ENCODE assay signal across 14 cellular contexts in the genomic region with DNA sequence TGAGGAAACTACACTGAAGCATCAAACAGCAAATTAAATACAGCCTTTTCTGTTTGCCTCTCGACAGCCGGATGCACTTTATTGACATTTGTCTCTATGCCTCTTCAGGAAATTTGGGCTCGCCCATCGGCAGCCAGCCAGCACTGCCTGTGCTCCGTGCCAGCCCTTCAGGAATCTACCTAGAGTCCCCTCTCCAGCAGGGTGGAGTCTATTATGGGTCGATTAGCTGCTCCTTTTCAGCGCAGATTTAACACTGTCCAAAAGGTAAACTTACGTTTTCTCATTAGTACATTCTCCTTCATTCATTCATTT.
DNase-seq lines count a peak whose midpoint lies in the region; ATAC-seq and TF ChIP-seq lines count a peak whose summit lies in the region.
"Had no signal": no experiment of that assay in that cellular context is flagged by ENCODE, and none has a peak within 500 bp of the region (broad histone marks: within the 10 kb centered on the region; RNA-seq: fewer than 3 reads in every experiment).

No MANE protein-coding gene starts in this region.

- no peak overlapping the region for H3K4me3 ChIP-seq in MG63
- H3K4me3 ChIP-seq in RWPE2 (ENCODE audit: severe bottlenecking): no peak overlapping the region
- no peak overlapping the region for H3K4me3 ChIP-seq in lung
- H3K4me3 ChIP-seq: thoracic aorta had no signal

- ATAC-seq in RWPE2 (ENCODE audit: low read depth) (peak; percentile 42; the same call in 1 of the 3 replicates), lung (ENCODE audit: insufficient read depth, low FRiP score) (no peak), GM19023 (IDR thresholded peaks at IDR 0.05; ENCODE audit: unreplicated experiment) (no peak)
- no peak for ATAC-seq in activated CD4-positive, CD25-positive, alpha-beta regulatory T cell treated with anti-CD3 and anti-CD28 coated beads, Interleukin-2, amount 50 U/mL, for 24 hours
- ATAC-seq: Panc1 had no signal

- H3K4me1 ChIP-seq in RWPE2 (ENCODE audit: insufficient read depth, poor library complexity, severe bottlenecking) (no peaks in the 10 kb centered on the region), lung (ENCODE audit: control insufficient read depth in 2 of 2, insufficient read depth in 2 of 2, low read length in 2 of 2) (peaks cover 0 to 3% of the 10 kb centered on the region in 2 donors)

- peak; percentile 69 for DNase-seq in COLO668 (lab: John Stamatoyannopoulos, UW; ENCODE audit: unreplicated experiment)
- DNase-seq in MG63: peak; percentile 12
- DNase-seq in RWPE2 (ENCODE audit: low spot score): no peak
- DNase-seq in lung (ENCODE audit: low spot score): peak; percentile 75
- no peak for DNase-seq in stimulated activated naive CD4-positive, alpha-beta T cell (lab: John Stamatoyannopoulos, UW)
- no peak for DNase-seq in putamen (ENCODE audit: low spot score)
- DNase-seq: activated naive CD4-positive, alpha-beta T cell treated with anti-CD3 and anti-CD28 coated beads, Interleukin-2, amount 50 U/mL, for 16 hours; brain microvascular endothelial cell; effector CD4-positive, alpha-beta T cell; naive B cell had no signal

- H3K36me3 ChIP-seq in MG63 (no peaks in the 10 kb centered on the region), RWPE2 (ENCODE audit: low read depth) (no peaks in the 10 kb centered on the region), lung (ENCODE audit: control insufficient read depth in 2 of 2, insufficient read depth in 2 of 2, low read length in 2 of 2) (no peaks in the 10 kb centered on the region)
- H3K36me3 ChIP-seq: brain microvascular endothelial cell, thoracic aorta had no signal

- H3K9me3 ChIP-seq in MG63: no peaks in the 10 kb centered on the region
- no peaks in the 10 kb centered on the region for H3K9me3 ChIP-seq in RWPE2 (ENCODE audit: severe bottlenecking)
- H3K9me3 ChIP-seq in lung (ENCODE audit: control insufficient read depth in 2 of 2, insufficient read depth in 1 of 2, low read length in 1 of 2): no peaks in the 10 kb centered on the region
- H3K9me3 ChIP-seq: thoracic aorta had no signal

- H3K27me3 ChIP-seq in MG63 (no peaks in the 10 kb centered on the region), RWPE2 (ENCODE audit: insufficient read depth, poor library complexity, severe bottlenecking) (no peaks in the 10 kb centered on the region), lung (ENCODE audit: control insufficient read depth, insufficient read depth) (no peaks in the 10 kb centered on the region)
- H3K27me3 ChIP-seq: brain microvascular endothelial cell had no signal

- TF ChIP-seq CTCF in RWPE2 (IDR thresholded peaks at IDR 0.05; ENCODE audit: poor library complexity, severe bottlenecking) (no peak), lung (IDR thresholded peaks at IDR 0.05; ENCODE audit: control extremely low read depth, extremely low read depth) (no peak)

- 38 to 74% methylated on average over 8 of the region's 8 CpGs for WGBS in lung, 2 donors

- no peak overlapping the region for H3K27ac ChIP-seq in RWPE2 (ENCODE audit: poor library complexity, severe bottlenecking)
- no peak overlapping the region for H3K27ac ChIP-seq in lung (ENCODE audit: low read depth in 1 of 2, low read length in 1 of 2)
- H3K27ac ChIP-seq: brain microvascular endothelial cell, thoracic aorta had no signal

Comparison
In these comparisons a context has a peak if more than half of its experiments do, and no peak if none do; other contexts are left out.
1. DNase-seq: peak in COLO668 (single experiment), MG63 (single experiment) and lung (single experiment); none in RWPE2 (single experiment), stimulated activated naive CD4-positive, alpha-beta T cell (0 of 6) and putamen (single experiment).